Comparison of ENCODE assay signal across 10 cellular contexts in the genomic region with DNA sequence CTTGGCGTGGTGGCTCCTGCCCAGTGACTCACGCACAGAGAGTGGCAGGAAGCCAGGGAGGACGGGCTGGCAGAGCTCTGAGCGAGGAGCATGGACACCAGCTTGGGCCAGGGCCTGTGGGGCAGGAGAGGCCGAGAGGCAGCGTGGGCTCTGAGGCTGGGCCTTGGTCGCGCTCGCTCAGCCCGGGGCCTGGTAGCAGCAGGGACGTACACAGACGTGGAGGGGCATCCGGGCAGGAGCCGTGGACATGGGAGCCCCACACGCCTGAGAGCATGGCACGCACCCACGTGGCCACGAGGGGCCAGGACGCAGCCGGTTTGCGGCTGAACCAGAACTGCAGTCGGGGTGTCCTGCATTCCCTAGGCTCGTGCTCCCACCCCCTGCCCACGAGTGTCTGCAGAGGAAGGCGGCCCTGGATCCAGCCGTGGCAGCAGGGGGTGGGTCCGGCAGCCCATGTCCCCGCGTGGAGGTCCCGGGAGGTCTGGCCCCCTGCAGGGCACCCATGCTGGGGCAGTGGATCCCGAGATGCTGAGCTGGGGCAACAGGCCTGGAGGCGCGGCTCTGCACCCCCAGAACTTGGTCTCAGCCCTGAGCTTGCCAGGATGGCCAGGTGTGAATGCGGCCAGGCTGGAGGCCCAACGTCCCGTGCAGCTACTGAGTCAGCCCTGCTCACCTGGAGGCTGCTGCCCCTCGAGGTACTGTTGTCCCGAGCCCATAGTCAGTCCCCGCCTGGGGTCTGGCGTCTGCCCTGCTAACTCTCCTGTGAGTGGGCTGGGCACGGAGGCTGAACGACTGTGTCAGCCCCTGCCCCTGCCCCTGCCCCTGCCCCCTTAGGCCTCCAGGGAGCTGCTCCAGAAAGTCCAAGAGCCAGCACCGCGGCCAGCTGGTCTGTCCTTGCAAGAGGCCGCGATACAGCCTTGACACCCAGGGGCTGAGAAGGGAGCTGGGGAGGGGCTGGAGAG.
DNase-seq lines count a peak whose midpoint lies in the region; ATAC-seq and TF ChIP-seq lines count a peak whose summit lies in the region.
"Had no signal": no experiment of that assay in that cellular context is flagged by ENCODE, and none has a peak within 500 bp of the region (broad histone marks: within the 10 kb centered on the region; RNA-seq: fewer than 3 reads in every experiment).

No MANE protein-coding gene starts in this region.

- H3K4me3 ChIP-seq in LNCaP clone FGC (ENCODE audit: low read depth, low read length) (no peak overlapping the region), epithelial cell of proximal tubule (ENCODE audit: low read depth, low read length) (no peak overlapping the region)

- TF ChIP-seq CTCF in LNCaP clone FGC (IDR thresholded peaks at IDR 0.05; ENCODE audit: control insufficient read depth, extremely low read depth, insufficient read depth) (no peak), epithelial cell of proximal tubule (conservative IDR thresholded peaks at IDR 0.05; ENCODE audit: low read depth, low read length) (no peak)

- peak; percentile 35 for DNase-seq in Ammon's horn (ENCODE audit: low spot score)
- peak; percentile 40 for DNase-seq in LNCaP clone FGC (ENCODE audit: low read depth)
- DNase-seq in epithelial cell of proximal tubule (ENCODE audit: low read depth) = peak; percentile 6
- peak; percentile 16 for DNase-seq in occipital lobe (lab: John Stamatoyannopoulos, UW)
- DNase-seq in SW 1271 (lab: John Stamatoyannopoulos, UW) = no peak
- DNase-seq in DMS 273 (lab: John Stamatoyannopoulos, UW; ENCODE audit: unreplicated experiment) = no peak
- no peak for DNase-seq in inferior parietal cortex (ENCODE audit: extremely low spot score)
- DNase-seq: stimulated activated CD4-positive, alpha-beta T cell treated with anti-CD3 and anti-CD28 coated beads, Interleukin-15, amount 100 ng/mL, for 24 hours had no signal

- no peak for ATAC-seq in HG03439 (IDR thresholded peaks at IDR 0.05; ENCODE audit: unreplicated experiment)
- ATAC-seq: T-helper 17 cell had no signal

Comparison
In these comparisons a context has a peak if more than half of its experiments do, and no peak if none do; other contexts are left out.
1. DNase-seq: peak in Ammon's horn (single experiment), LNCaP clone FGC (single experiment), epithelial cell of proximal tubule (single experiment) and occipital lobe (single experiment); none in SW 1271 (0 of 2), DMS 273 (single experiment) and inferior parietal cortex (single experiment).